In the genomic region with DNA sequence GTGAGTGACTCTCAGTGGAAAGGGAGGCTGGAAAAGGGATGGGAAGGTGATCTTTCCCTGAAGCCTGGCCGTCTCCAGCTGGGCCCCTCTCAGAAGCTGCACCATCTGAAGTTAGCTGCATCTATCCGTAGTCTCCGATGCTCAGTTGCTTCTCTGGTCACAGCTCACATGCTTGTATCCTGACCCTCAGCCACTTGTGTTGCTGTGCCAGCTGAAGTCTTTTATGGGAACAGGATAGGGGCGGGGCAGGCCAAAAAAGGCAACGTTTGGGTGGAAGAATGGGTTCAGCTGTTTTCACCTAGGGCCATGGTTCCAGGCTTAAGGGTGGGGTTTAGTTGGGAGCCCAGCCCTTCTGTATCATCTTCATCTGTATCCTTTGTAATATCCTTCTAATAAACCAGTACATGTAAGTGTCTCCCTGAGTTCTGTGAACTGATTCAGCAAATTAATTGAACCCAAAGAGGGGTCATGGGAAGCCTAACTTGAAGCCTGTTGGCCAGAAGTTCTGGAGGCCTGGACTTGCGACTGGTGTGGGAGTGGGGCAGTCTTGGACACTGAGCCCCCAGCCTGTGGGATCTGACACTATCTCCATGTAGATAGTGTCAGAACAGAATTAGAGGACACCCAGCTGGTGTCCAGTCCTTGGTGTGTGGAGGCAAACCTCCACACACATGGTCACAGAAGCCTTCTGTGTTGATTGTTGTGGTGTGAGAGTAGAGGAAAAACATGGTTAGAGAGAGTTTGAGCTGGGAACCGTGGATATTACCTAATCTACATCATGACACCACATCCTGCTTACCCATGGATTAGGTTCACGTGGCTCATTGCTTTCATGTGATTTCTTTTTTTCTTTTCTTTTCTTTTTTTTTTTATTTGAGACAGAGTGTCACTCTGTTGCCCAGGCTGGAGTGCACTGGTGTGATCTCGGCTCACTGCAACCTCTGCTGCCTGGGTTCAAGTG, we compare ENCODE assay signal across 15 cellular contexts. TPM values are rescaled to one million over a fixed set of nuclear protein-coding genes. Genes with fewer than 3 reads are reported as not detected.
DNase-seq lines count a peak whose midpoint lies in the region; ATAC-seq and TF ChIP-seq lines count a peak whose summit lies in the region.
"Had no signal": no experiment of that assay in that cellular context is flagged by ENCODE, and none has a peak within 500 bp of the region (broad histone marks: within the 10 kb centered on the region; RNA-seq: fewer than 3 reads in every experiment).

No MANE protein-coding gene starts in this region.

- H3K4me1 Mint-ChIP-seq in T-helper 2 cell treated with Interferon-gamma antibody and Interleukin-4, amounts not matched to agents 5 μg/mL and 100 μg/mL, for 36 hours (ENCODE audit: low read depth): peaks cover 22% of the 10 kb centered on the region

- H3K36me3 ChIP-seq in HEK293 (ENCODE audit: control insufficient read depth in 2 of 2, insufficient read depth in 1 of 2, low read length in 2 of 2): no peaks in the 10 kb centered on the region
- H3K36me3 ChIP-seq in tibial artery: no peaks in the 10 kb centered on the region
- H3K36me3 ChIP-seq: ascending aorta had no signal

- peaks cover 3% of the 10 kb centered on the region for H3K27me3 Mint-ChIP-seq in T-helper 2 cell treated with Interferon-gamma antibody and Interleukin-4, amounts not matched to agents 5 μg/mL and 100 μg/mL, for 36 hours (ENCODE audit: low read depth)

- H3K36me3 Mint-ChIP-seq in activated naive CD4-positive, alpha-beta T cell treated with anti-CD3 and anti-CD28 coated beads, Interleukin-2, amount 50 U/mL, for 72 hours: no peaks in the 10 kb centered on the region
- H3K36me3 Mint-ChIP-seq in T-helper 2 cell treated with Interferon-gamma antibody and Interleukin-4, amounts not matched to agents 5 μg/mL and 100 μg/mL, for 36 hours (ENCODE audit: low read depth): no peaks in the 10 kb centered on the region
- H3K36me3 Mint-ChIP-seq: mesothelial cell of epicardium had no signal

- H3K9me3 ChIP-seq in HEK293 (ENCODE audit: control insufficient read depth, insufficient read depth, low read depth, low read length) (no peaks in the 10 kb centered on the region), tibial artery (no peaks in the 10 kb centered on the region)
- H3K9me3 ChIP-seq: ascending aorta had no signal

- no peaks in the 10 kb centered on the region for H3K27me3 ChIP-seq in tibial artery
- H3K27me3 ChIP-seq: ascending aorta had no signal

- DNase-seq in CD1c-positive myeloid dendritic cell (ENCODE audit: extremely low spot score): peak; percentile 6
- DNase-seq in activated naive CD4-positive, alpha-beta T cell treated with anti-CD3 and anti-CD28 coated beads, Interleukin-2, amount 50 U/mL, for 72 hours (ENCODE audit: low spot score in 2 of 2): no peak
- peak; percentile 93 for DNase-seq in myocyte (ENCODE audit: low read depth)
- no peak for DNase-seq in RKO (ENCODE audit: low spot score)
- DNase-seq in T-helper 2 cell treated with Interferon-gamma antibody and Interleukin-4, amounts not matched to agents 5 μg/mL and 100 μg/mL, for 36 hours (ENCODE audit: low spot score): no peak
- no peak for DNase-seq in tibial artery
- DNase-seq: NCI-H2227 treated with DMSO at 0.1 percent for 48 hours had no signal

- H3K27ac ChIP-seq in HEK293 (ENCODE audit: extremely low read depth, low read depth, low read length) (no peak overlapping the region), tibial artery (no peak overlapping the region)
- H3K27ac ChIP-seq: ascending aorta had no signal

- TF ChIP-seq CTCF in HEK293 (tag by site-specific recombination; IDR thresholded peaks at IDR 0.05): no peak
- TF ChIP-seq CTCF in tibial artery (IDR thresholded peaks at IDR 0.05): no peak

- no peaks in the 10 kb centered on the region for H3K9me3 Mint-ChIP-seq in activated naive CD4-positive, alpha-beta T cell treated with anti-CD3 and anti-CD28 coated beads, Interleukin-2, amount 50 U/mL, for 72 hours
- no peaks in the 10 kb centered on the region for H3K9me3 Mint-ChIP-seq in T-helper 2 cell treated with Interferon-gamma antibody and Interleukin-4, amounts not matched to agents 5 μg/mL and 100 μg/mL, for 36 hours

- CTCF ChIA-PET in HEK293 (lab: Yijun Ruan, JAX): interaction anchor here (0.6 to 0.8 kb wide), 6 partner anchors 52 to 1154 kb away, joined by 3 to 5 read pairs (median 3); no protein-coding TSS in a partner anchor

- intact Hi-C loops in tibial artery (cut with DNase I; ENCODE audit: low total_unique reads): no loop called here

- POLR2A ChIA-PET in HEK293 (lab: Yijun Ruan, JAX): no interaction called here

- ATAC-seq in activated naive CD4-positive, alpha-beta T cell treated with anti-CD3 and anti-CD28 coated beads, Interleukin-2, amount 50 U/mL, for 72 hours: peak; percentile 26 to 70
- no peak for ATAC-seq in HG02759 (IDR thresholded peaks at IDR 0.05; ENCODE audit: unreplicated experiment)
- ATAC-seq: Panc1 had no signal

- H3K27ac Mint-ChIP-seq in activated naive CD4-positive, alpha-beta T cell treated with anti-CD3 and anti-CD28 coated beads, Interleukin-2, amount 50 U/mL, for 72 hours: peak overlapping the region; percentile 55 to 75
- H3K27ac Mint-ChIP-seq in T-helper 2 cell treated with Interferon-gamma antibody and Interleukin-4, amounts not matched to agents 5 μg/mL and 100 μg/mL, for 36 hours: no peak overlapping the region
- H3K27ac Mint-ChIP-seq: mesothelial cell of epicardium had no signal

- H3K4me1 ChIP-seq in HEK293 (ENCODE audit: control insufficient read depth, insufficient read depth, low read length) (no peaks in the 10 kb centered on the region), tibial artery (no peaks in the 10 kb centered on the region)
- H3K4me1 ChIP-seq: ascending aorta had no signal

- H3K4me3 Mint-ChIP-seq in T-helper 2 cell treated with Interferon-gamma antibody and Interleukin-4, amounts not matched to agents 5 μg/mL and 100 μg/mL, for 36 hours: no peak overlapping the region
- H3K4me3 Mint-ChIP-seq: mesothelial cell of epicardium had no signal

- H3K4me3 ChIP-seq in HEK293 (ENCODE audit: low read depth, low read length): no peak overlapping the region
- no peak overlapping the region for H3K4me3 ChIP-seq in tibial artery
- H3K4me3 ChIP-seq: ascending aorta had no signal

TF ChIP-seq in HEK293, 187 proteins besides CTCF, POLR2A, EP300 and RAD21:
- peak; percentile 75; the same call in 1 of the 2 replicates for TF ChIP-seq KLF1 (tag by site-specific recombination; IDR thresholded peaks at IDR 0.05)
- no peak for TF ChIP-seq ZNF707 (tag by site-specific recombination; IDR thresholded peaks at IDR 0.05)
- TF ChIP-seq ZNF311 (tag by site-specific recombination; IDR thresholded peaks at IDR 0.05; ENCODE audit: borderline replicate concordance): no peak
- TF ChIP-seq, protein P1, sequence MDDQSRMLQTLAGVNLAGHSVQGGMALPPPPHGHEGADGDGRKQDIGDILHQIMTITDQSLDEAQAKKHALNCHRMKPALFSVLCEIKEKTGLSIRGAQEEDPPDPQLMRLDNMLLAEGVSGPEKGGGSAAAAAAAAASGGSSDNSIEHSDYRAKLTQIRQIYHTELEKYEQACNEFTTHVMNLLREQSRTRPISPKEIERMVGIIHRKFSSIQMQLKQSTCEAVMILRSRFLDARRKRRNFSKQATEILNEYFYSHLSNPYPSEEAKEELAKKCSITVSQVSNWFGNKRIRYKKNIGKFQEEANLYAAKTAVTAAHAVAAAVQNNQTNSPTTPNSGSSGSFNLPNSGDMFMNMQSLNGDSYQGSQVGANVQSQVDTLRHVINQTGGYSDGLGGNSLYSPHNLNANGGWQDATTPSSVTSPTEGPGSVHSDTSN (CRISPR knock-in tag; IDR thresholded peaks at IDR 0.05): no peak
- TF ChIP-seq ZNF555 (tag by site-specific recombination; conservative IDR thresholded peaks at IDR 0.05): no peak
- TF ChIP-seq, protein P2, sequence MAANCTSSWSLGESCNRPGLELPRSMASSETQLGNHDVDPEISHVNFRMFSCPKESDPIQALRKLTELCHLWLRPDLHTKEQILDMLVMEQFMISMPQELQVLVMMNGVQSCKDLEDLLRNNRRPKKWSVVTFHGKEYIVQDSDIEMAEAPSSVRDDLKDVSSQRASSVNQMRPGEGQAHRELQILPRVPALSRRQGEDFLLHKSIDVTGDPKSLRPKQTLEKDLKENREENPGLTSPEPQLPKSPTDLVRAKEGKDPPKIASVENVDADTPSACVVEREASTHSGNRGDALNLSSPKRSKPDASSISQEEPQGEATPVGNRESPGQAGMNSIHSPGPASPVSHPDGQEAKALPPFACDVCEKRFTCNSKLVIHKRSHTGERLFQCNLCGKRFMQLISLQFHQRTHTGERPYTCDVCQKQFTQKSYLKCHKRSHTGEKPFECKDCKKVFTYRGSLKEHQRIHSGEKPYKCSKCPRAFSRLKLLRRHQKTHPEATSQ (tag by site-specific recombination; IDR thresholded peaks at IDR 0.05): no peak
- no peak for TF ChIP-seq ZNF133 (tag by site-specific recombination; IDR thresholded peaks at IDR 0.05)

RNA-seq across cellular contexts. Expression of a gene that starts 49.3 kb away (rescaled TPM):
- under 1 TPM in 1 of 2 donors, not detected in 1; 0.18 TPM for total RNA-seq in activated naive CD4-positive, alpha-beta T cell treated with anti-CD3 and anti-CD28 coated beads, Interleukin-2, amount 50 U/mL, for 72 hours
- total RNA-seq in myocyte: not detected in 2 replicates
- not detected for polyA plus RNA-seq in myocyte (2012)
- total RNA-seq: ascending aorta, endothelial cell of umbilical vein, MCF 10A, mesothelial cell of epicardium, pulmonary artery endothelial cell had no signal
- polyA plus RNA-seq: endothelial cell of umbilical vein had no signal

Comparison
In these comparisons a context has a peak if more than half of its experiments do, and no peak if none do; other contexts are left out.
1. DNase-seq: peak in CD1c-positive myeloid dendritic cell (single experiment) and myocyte (single experiment); none in activated naive CD4-positive, alpha-beta T cell treated with anti-CD3 and anti-CD28 coated beads, Interleukin-2, amount 50 U/mL, for 72 hours (0 of 2), RKO (single experiment), T-helper 2 cell treated with Interferon-gamma antibody and Interleukin-4, amounts not matched to agents 5 μg/mL and 100 μg/mL, for 36 hours (single experiment) and tibial artery (0 of 2).